8 cellular contexts compared by ENCODE assay signal in genomic region chr3:632571-633170, GRCh38.
DNase-seq lines count a peak whose midpoint lies in the region; ATAC-seq and TF ChIP-seq lines count a peak whose summit lies in the region.

No MANE protein-coding gene starts in this region.

- H3K79me2 ChIP-seq in neural progenitor cell (ENCODE audit: low read depth): no peaks in the 10 kb centered on the region

- no peaks in the 10 kb centered on the region for H3K36me3 ChIP-seq in SJCRH30
- no peaks in the 10 kb centered on the region for H3K36me3 ChIP-seq in neural progenitor cell

- DNase-seq in activated T-cell treated with anti-CD3 and anti-CD28 coated beads, Interleukin-2, amount 50 U/mL, for 48 hours: peak; percentile 30 to 33
- no peak for DNase-seq in activated T-cell treated with anti-CD3 and anti-CD28 coated beads for 4 hours
- DNase-seq in M059J (ENCODE audit: low read depth): peak; percentile 22
- peak; percentile 39 to 75 for DNase-seq in SJCRH30
- DNase-seq in epithelial cell of proximal tubule (ENCODE audit: low read depth): peak; percentile 41
- peak; percentile 82 for DNase-seq in neural progenitor cell (ENCODE audit: low spot score)
- DNase-seq in NK-92 (lab: John Stamatoyannopoulos, UW; ENCODE audit: unreplicated experiment): no peak

- H4K20me1 ChIP-seq in neural progenitor cell (ENCODE audit: low read depth): no peaks in the 10 kb centered on the region

- peaks cover 2% of the 10 kb centered on the region for H3K27me3 Mint-ChIP-seq in neural progenitor cell (ENCODE audit: insufficient read depth, low read depth)

- no peak overlapping the region for H2AFZ ChIP-seq in neural progenitor cell (replicated peaks)

- H3K27me3 ChIP-seq in SJCRH30 (no peaks in the 10 kb centered on the region), neural progenitor cell (no peaks in the 10 kb centered on the region)

- H3K9me3 ChIP-seq in SJCRH30 (replicated peaks) (no peaks in the 10 kb centered on the region), neural progenitor cell (ENCODE audit: low read depth) (no peaks in the 10 kb centered on the region)

- peak; percentile 84 for ATAC-seq in GM21717 (IDR thresholded peaks at IDR 0.05; ENCODE audit: unreplicated experiment)

- no peak overlapping the region for H3K4me3 Mint-ChIP-seq in neural progenitor cell

- H3K4me3 ChIP-seq in SJCRH30 (no peak overlapping the region), epithelial cell of proximal tubule (ENCODE audit: low read depth, low read length) (no peak overlapping the region), neural progenitor cell (no peak overlapping the region)

- no peaks in the 10 kb centered on the region for H3F3A ChIP-seq in neural progenitor cell (ENCODE audit: low read depth)

- no peaks in the 10 kb centered on the region for H3K4me1 ChIP-seq in SJCRH30
- H3K4me1 ChIP-seq in neural progenitor cell: peaks cover 8% of the 10 kb centered on the region

- no peak overlapping the region for H3K4me2 ChIP-seq in neural progenitor cell

- TF ChIP-seq CTCF in epithelial cell of proximal tubule (conservative IDR thresholded peaks at IDR 0.05; ENCODE audit: low read depth, low read length): peak; percentile 91
- TF ChIP-seq CTCF in neural progenitor cell (IDR thresholded peaks at IDR 0.05): peak; percentile 81

- no peaks in the 10 kb centered on the region for H3K9me3 Mint-ChIP-seq in neural progenitor cell

- H3K27ac ChIP-seq in SJCRH30 (no peak overlapping the region), neural progenitor cell (no peak overlapping the region)

- no peak overlapping the region for H3K27ac Mint-ChIP-seq in neural progenitor cell

- no peak overlapping the region for H3K9ac ChIP-seq in neural progenitor cell

- H3K36me3 Mint-ChIP-seq in neural progenitor cell: no peaks in the 10 kb centered on the region

- no peaks in the 10 kb centered on the region for H3K4me1 Mint-ChIP-seq in neural progenitor cell

Comparison
In these comparisons a context has a peak if more than half of its experiments do, and no peak if none do; other contexts are left out.
1. DNase-seq: peak in activated T-cell treated with anti-CD3 and anti-CD28 coated beads, Interleukin-2, amount 50 U/mL, for 48 hours (2 of 2), M059J (single experiment), SJCRH30 (2 of 2), epithelial cell of proximal tubule (single experiment) and neural progenitor cell (single experiment); none in activated T-cell treated with anti-CD3 and anti-CD28 coated beads for 4 hours (single experiment) and NK-92 (single experiment).